8 cellular contexts compared by ENCODE assay signal in the genomic region with DNA sequence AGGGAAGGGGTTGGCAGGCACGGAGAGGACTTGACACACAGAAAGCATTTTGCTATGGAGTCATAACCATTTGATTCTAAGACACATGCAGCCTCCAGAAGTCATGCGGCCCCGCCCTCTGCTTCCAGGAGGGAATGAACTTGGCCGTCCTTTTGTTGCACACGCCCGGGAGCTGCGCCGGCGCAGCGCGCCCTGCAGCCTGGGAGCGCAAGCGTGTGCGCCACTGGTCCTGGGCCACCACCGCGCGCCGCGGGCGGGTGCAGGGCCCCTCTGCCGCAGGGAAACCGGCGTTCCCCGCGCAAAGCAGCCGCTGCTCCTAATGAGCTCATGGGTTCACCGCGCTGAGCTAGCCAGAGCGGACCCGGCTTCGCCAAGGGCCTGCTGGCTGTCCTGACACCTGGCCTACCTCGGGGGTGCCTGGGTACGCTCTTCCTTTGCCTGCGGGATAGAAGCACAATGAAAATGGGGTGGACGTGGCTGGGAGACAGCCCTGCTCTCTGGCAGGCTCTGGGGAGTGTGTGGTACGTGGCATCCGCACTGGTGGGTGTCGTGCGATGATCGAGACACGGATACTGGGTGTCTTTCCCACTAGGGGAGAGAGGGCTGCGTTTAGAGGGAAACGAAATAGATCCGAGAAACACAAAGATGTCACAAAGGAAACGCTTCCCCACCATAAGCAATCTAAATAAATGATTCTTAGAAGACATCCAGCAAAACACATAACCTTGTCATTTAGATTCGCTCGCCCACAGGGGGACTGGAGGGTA. TPM values are rescaled to one million over a fixed set of nuclear protein-coding genes. Genes with fewer than 3 reads are reported as not detected.
DNase-seq lines count a peak whose midpoint lies in the region; ATAC-seq and TF ChIP-seq lines count a peak whose summit lies in the region.

No MANE protein-coding gene starts in this region.

- H3K4me3 Mint-ChIP-seq in Calu3 (ENCODE audit: low read depth, unreplicated experiment) = peak overlapping the region; percentile 96

- no peak for TF ChIP-seq EP300 in ovary (IDR thresholded peaks at IDR 0.05)

- H3K36me3 ChIP-seq in Panc1 (ENCODE audit: control insufficient read depth, insufficient read depth, low read length) (no peaks in the 10 kb centered on the region; the same call in 1 of the 2 replicates), ascending aorta (no peaks in the 10 kb centered on the region), left ventricle myocardium inferior (no peaks in the 10 kb centered on the region), ovary (no peaks in the 10 kb centered on the region)

- CTCF ChIA-PET in Calu3 (lab: Charles Lee) = interaction anchor here (0.7 to 2.5 kb wide), 5 partner anchors 9 to 54 kb away, joined by 3 to 7 read pairs (median 3); a partner anchor contains a TSS
- CTCF ChIA-PET in Panc1 (lab: Charles Lee) = no interaction called here

- peaks cover 26% of the 10 kb centered on the region for H3K4me1 Mint-ChIP-seq in Calu3 (ENCODE audit: low read depth, unreplicated experiment)

- in situ Hi-C loops in Panc1 (cut with HindIII; ENCODE audit: low pct_unique_long_range_greater_than_20kb, low sequenced_read_pairs) = no loop called here

- H3K27ac Mint-ChIP-seq in Calu3 (ENCODE audit: unreplicated experiment) = peak overlapping the region; percentile 46

- TF ChIP-seq POLR2A in ovary (IDR thresholded peaks at IDR 0.05) = peak; percentile 25

- H3K27ac ChIP-seq in Panc1 (ENCODE audit: low read length) (peak overlapping the region; percentile 34; the same call in 1 of the 2 replicates), ascending aorta (peak overlapping the region; percentile 69), left ventricle myocardium inferior (replicated peaks) (peak overlapping the region; percentile 90), ovary (peak overlapping the region; percentile 73 to 77)

- DNase-seq in Calu3 = peak; percentile 64
- peak; percentile 77 for DNase-seq in HPDE6-E6E7 (ENCODE audit: extremely low spot score)
- no peak for DNase-seq in Panc1 (ENCODE audit: low read depth, low spot score)
- peak in 1 of 2 donors; percentile 88 for DNase-seq in ascending aorta (ENCODE audit: low spot score in 2 of 2)
- peak; percentile 82 for DNase-seq in left ventricle myocardium inferior
- DNase-seq in ovary = peak; percentile 73 to 85 (median 76)

- no peak for TF ChIP-seq CTCF in Calu3 (IDR thresholded peaks at IDR 0.05; ENCODE audit: unreplicated experiment)
- TF ChIP-seq CTCF in Panc1 (IDR thresholded peaks at IDR 0.05) = no peak
- no peak for TF ChIP-seq CTCF in ascending aorta (IDR thresholded peaks at IDR 0.05)
- TF ChIP-seq CTCF in left ventricle myocardium inferior (IDR thresholded peaks at IDR 0.05; ENCODE audit: borderline replicate concordance) = no peak
- TF ChIP-seq CTCF in ovary (IDR thresholded peaks at IDR 0.05) = peak in 1 of 3 donors; percentile 13

- peaks cover 3% of the 10 kb centered on the region for H3K4me1 ChIP-seq in Panc1 (ENCODE audit: control insufficient read depth, insufficient read depth, low read length)
- peaks cover 0 to 3% of the 10 kb centered on the region in 2 donors for H3K4me1 ChIP-seq in ascending aorta
- H3K4me1 ChIP-seq in left ventricle myocardium inferior = peaks cover 36% of the 10 kb centered on the region
- H3K4me1 ChIP-seq in ovary (ENCODE audit: insufficient read depth) = peaks cover 6% of the 10 kb centered on the region

- H3K9me3 ChIP-seq in Panc1 (ENCODE audit: control insufficient read depth, insufficient read depth, low read depth, low read length) = no peaks in the 10 kb centered on the region
- no peaks in the 10 kb centered on the region for H3K9me3 ChIP-seq in ascending aorta
- no peaks in the 10 kb centered on the region for H3K9me3 ChIP-seq in left ventricle myocardium inferior (replicated peaks)
- H3K9me3 ChIP-seq in ovary = no peaks in the 10 kb centered on the region

- intact Hi-C loops in Calu3 (cut with micrococcal nuclease; ENCODE audit: unreplicated experiment) = loop anchor here (5.0 kb wide), 1 partner anchor 34 kb away; no protein-coding TSS in a partner anchor
- intact Hi-C loops in Panc1 (cut with micrococcal nuclease; ENCODE audit: unreplicated experiment) = loop anchor here (10.0 kb wide), 1 partner anchor 189 kb away; no protein-coding TSS in a partner anchor
- intact Hi-C loops in ascending aorta (cut with DNase I) = loop anchor here (1.0 to 2.0 kb wide), 5 partner anchors 22 to 193 kb away; a partner anchor contains a TSS
- intact Hi-C loops in left ventricle myocardium inferior (cut with micrococcal nuclease) = no loop called here
- intact Hi-C loops in ovary (cut with DNase I) = loop anchor here in 3 of 4 donors (5.0 to 10.0 kb wide), 4 partner anchors 51 to 461 kb away; a partner anchor contains a TSS

- H3K4me3 ChIP-seq in Panc1 (ENCODE audit: low read depth in 2 of 2, low read length in 2 of 2) = peak overlapping the region; percentile 65 to 81
- H3K4me3 ChIP-seq in ascending aorta = peak overlapping the region; percentile 71 to 88
- peak overlapping the region; percentile 91 for H3K4me3 ChIP-seq in left ventricle myocardium inferior
- peak overlapping the region; percentile 59 for H3K4me3 ChIP-seq in ovary

- H3K9me3 Mint-ChIP-seq in Calu3 (ENCODE audit: low read depth, unreplicated experiment) = no peaks in the 10 kb centered on the region

- H3K36me3 Mint-ChIP-seq in Calu3 (ENCODE audit: insufficient read depth, unreplicated experiment) = peaks cover 15% of the 10 kb centered on the region

- H3K27me3 ChIP-seq in Panc1 (ENCODE audit: control insufficient read depth, insufficient read depth, low read length) (no peaks in the 10 kb centered on the region), ascending aorta (no peaks in the 10 kb centered on the region), left ventricle myocardium inferior (ENCODE audit: low read depth) (no peaks in the 10 kb centered on the region), ovary (no peaks in the 10 kb centered on the region)

- BruUV-seq in Calu3 (replicated peaks; lab: Mats Ljungman, UMichigan) (no TSS peak), Panc1 (replicated peaks; lab: Mats Ljungman, UMichigan) (no TSS peak)

- no peaks in the 10 kb centered on the region for H3K27me3 Mint-ChIP-seq in Calu3 (ENCODE audit: unreplicated experiment)

- peak; percentile 91 for ATAC-seq in Panc1
- no peak for ATAC-seq in GM21529 (IDR thresholded peaks at IDR 0.05; ENCODE audit: unreplicated experiment)
- ATAC-seq in HG02759 (IDR thresholded peaks at IDR 0.05; ENCODE audit: unreplicated experiment) = no peak

- 0 to 1% (median 1%) methylated on average over 47 of the region's 47 CpGs for WGBS in ovary, 3 donors

- POLR2A ChIA-PET in Panc1 (lab: Charles Lee) = no interaction called here

RNA-seq across cellular contexts. Expression of a gene that starts 0.7 kb away (rescaled TPM):
- total RNA-seq in Calu3 (2022) (60.6 and 71.3 TPM in 2 replicates), Panc1 (2021; ENCODE audit: unreplicated experiment) (47.1 TPM), ascending aorta (36.9 TPM), left ventricle myocardium inferior (92.5 TPM), ovary (100 to 1,000 TPM in 1 of 7 donors, 10 to 100 TPM in 6; 17.5 to 106 (median 81.6) TPM)
- polyA plus RNA-seq in Panc1 (2012; ENCODE audit: insufficient read length) = 26.1 TPM
- polyA plus RNA-seq in ovary = 10 to 100 TPM; 24.1 to 31.9 TPM

RNA-seq across cellular contexts. Expression of a gene that starts 54.1 kb away (rescaled TPM):
- total RNA-seq in Calu3 (2022) (46.1 and 47.0 TPM in 2 replicates), Panc1 (2021; ENCODE audit: unreplicated experiment) (21.9 TPM), ascending aorta (38.1 TPM), left ventricle myocardium inferior (20.5 TPM), ovary (10 to 100 TPM; 13.0 to 33.4 (median 26.3) TPM)
- polyA plus RNA-seq in Panc1 (2012; ENCODE audit: insufficient read length) = 14.1 TPM
- polyA plus RNA-seq in ovary = 10 to 100 TPM; 14.9 to 21.5 TPM

Comparison
In these comparisons a context has a peak if more than half of its experiments do, and no peak if none do; other contexts are left out.
1. H3K27ac ChIP-seq: peak in every context shown above with its lines; median percentile 90 in left ventricle myocardium inferior; 75 in ovary; 69 in ascending aorta; 34 in Panc1.